1 cellular context compared by ENCODE assay signal in the genomic region with DNA sequence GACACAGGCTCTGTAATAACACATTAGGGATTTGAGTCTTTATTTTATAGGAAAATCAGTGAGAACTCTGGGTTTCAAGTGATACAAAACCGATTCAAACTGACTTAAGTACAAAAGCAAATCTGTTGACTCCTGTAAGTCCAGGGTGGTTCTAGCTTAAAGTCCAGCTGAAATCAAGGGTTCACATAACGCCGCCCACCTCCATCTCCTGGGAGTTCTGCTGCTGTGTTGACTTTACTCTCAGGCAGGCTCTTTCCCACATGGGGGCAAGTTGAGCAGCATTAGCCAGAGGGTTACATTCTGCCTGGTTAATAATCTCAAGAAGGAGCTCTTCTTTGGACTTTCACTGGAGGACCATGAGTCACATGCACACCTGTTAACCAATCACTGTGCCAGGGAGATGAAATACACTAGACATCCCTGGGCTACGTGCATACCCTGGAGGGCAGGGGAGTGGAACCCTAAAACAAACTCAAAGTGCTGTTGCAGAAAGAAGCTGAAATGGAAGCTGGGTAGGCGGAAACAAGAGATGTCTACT.
A peak's percentile ranks its signal among the peaks of the same experiment; 100 is the strongest.
TF ChIP-seq lines count a peak whose summit lies in the region.

No MANE protein-coding gene starts in this region.

TF ChIP-seq in HepG2, 621 proteins besides CTCF, POLR2A, EP300 and RAD21 (continued from another document and continues in another):
- no peak for TF ChIP-seq GLI4 (CRISPR knock-in tag; IDR thresholded peaks at IDR 0.05; ENCODE audit: borderline replicate concordance)
- TF ChIP-seq, protein P1, sequence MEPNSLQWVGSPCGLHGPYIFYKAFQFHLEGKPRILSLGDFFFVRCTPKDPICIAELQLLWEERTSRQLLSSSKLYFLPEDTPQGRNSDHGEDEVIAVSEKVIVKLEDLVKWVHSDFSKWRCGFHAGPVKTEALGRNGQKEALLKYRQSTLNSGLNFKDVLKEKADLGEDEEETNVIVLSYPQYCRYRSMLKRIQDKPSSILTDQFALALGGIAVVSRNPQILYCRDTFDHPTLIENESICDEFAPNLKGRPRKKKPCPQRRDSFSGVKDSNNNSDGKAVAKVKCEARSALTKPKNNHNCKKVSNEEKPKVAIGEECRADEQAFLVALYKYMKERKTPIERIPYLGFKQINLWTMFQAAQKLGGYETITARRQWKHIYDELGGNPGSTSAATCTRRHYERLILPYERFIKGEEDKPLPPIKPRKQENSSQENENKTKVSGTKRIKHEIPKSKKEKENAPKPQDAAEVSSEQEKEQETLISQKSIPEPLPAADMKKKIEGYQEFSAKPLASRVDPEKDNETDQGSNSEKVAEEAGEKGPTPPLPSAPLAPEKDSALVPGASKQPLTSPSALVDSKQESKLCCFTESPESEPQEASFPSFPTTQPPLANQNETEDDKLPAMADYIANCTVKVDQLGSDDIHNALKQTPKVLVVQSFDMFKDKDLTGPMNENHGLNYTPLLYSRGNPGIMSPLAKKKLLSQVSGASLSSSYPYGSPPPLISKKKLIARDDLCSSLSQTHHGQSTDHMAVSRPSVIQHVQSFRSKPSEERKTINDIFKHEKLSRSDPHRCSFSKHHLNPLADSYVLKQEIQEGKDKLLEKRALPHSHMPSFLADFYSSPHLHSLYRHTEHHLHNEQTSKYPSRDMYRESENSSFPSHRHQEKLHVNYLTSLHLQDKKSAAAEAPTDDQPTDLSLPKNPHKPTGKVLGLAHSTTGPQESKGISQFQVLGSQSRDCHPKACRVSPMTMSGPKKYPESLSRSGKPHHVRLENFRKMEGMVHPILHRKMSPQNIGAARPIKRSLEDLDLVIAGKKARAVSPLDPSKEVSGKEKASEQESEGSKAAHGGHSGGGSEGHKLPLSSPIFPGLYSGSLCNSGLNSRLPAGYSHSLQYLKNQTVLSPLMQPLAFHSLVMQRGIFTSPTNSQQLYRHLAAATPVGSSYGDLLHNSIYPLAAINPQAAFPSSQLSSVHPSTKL (CRISPR knock-in tag; IDR thresholded peaks at IDR 0.05) = peak; percentile 70
- no peak for TF ChIP-seq PCBP1 (IDR thresholded peaks at IDR 0.05; ENCODE audit: borderline replicate concordance, low read depth, low read length)
- TF ChIP-seq ISX (CRISPR knock-in tag; conservative IDR thresholded peaks at IDR 0.05) = no peak
- TF ChIP-seq, protein P2, sequence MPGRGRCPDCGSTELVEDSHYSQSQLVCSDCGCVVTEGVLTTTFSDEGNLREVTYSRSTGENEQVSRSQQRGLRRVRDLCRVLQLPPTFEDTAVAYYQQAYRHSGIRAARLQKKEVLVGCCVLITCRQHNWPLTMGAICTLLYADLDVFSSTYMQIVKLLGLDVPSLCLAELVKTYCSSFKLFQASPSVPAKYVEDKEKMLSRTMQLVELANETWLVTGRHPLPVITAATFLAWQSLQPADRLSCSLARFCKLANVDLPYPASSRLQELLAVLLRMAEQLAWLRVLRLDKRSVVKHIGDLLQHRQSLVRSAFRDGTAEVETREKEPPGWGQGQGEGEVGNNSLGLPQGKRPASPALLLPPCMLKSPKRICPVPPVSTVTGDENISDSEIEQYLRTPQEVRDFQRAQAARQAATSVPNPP (CRISPR knock-in tag; IDR thresholded peaks at IDR 0.05) = no peak
- peak; percentile 95 for TF ChIP-seq NFYB (CRISPR knock-in tag; IDR thresholded peaks at IDR 0.05)
- TF ChIP-seq, protein P3, sequence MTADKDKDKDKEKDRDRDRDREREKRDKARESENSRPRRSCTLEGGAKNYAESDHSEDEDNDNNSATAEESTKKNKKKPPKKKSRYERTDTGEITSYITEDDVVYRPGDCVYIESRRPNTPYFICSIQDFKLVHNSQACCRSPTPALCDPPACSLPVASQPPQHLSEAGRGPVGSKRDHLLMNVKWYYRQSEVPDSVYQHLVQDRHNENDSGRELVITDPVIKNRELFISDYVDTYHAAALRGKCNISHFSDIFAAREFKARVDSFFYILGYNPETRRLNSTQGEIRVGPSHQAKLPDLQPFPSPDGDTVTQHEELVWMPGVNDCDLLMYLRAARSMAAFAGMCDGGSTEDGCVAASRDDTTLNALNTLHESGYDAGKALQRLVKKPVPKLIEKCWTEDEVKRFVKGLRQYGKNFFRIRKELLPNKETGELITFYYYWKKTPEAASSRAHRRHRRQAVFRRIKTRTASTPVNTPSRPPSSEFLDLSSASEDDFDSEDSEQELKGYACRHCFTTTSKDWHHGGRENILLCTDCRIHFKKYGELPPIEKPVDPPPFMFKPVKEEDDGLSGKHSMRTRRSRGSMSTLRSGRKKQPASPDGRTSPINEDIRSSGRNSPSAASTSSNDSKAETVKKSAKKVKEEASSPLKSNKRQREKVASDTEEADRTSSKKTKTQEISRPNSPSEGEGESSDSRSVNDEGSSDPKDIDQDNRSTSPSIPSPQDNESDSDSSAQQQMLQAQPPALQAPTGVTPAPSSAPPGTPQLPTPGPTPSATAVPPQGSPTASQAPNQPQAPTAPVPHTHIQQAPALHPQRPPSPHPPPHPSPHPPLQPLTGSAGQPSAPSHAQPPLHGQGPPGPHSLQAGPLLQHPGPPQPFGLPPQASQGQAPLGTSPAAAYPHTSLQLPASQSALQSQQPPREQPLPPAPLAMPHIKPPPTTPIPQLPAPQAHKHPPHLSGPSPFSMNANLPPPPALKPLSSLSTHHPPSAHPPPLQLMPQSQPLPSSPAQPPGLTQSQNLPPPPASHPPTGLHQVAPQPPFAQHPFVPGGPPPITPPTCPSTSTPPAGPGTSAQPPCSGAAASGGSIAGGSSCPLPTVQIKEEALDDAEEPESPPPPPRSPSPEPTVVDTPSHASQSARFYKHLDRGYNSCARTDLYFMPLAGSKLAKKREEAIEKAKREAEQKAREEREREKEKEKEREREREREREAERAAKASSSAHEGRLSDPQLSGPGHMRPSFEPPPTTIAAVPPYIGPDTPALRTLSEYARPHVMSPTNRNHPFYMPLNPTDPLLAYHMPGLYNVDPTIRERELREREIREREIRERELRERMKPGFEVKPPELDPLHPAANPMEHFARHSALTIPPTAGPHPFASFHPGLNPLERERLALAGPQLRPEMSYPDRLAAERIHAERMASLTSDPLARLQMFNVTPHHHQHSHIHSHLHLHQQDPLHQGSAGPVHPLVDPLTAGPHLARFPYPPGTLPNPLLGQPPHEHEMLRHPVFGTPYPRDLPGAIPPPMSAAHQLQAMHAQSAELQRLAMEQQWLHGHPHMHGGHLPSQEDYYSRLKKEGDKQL (CRISPR knock-in tag; IDR thresholded peaks at IDR 0.05; ENCODE audit: low read depth) = 0 out of 2 replicates have a peak, but pooled peaks have one; percentile 35
- no peak for TF ChIP-seq NPAS2 (CRISPR knock-in tag; IDR thresholded peaks at IDR 0.05; ENCODE audit: borderline replicate concordance)
- TF ChIP-seq ZNF703 (CRISPR knock-in tag; IDR thresholded peaks at IDR 0.05; ENCODE audit: borderline replicate concordance) = no peak
- TF ChIP-seq, protein P4, sequence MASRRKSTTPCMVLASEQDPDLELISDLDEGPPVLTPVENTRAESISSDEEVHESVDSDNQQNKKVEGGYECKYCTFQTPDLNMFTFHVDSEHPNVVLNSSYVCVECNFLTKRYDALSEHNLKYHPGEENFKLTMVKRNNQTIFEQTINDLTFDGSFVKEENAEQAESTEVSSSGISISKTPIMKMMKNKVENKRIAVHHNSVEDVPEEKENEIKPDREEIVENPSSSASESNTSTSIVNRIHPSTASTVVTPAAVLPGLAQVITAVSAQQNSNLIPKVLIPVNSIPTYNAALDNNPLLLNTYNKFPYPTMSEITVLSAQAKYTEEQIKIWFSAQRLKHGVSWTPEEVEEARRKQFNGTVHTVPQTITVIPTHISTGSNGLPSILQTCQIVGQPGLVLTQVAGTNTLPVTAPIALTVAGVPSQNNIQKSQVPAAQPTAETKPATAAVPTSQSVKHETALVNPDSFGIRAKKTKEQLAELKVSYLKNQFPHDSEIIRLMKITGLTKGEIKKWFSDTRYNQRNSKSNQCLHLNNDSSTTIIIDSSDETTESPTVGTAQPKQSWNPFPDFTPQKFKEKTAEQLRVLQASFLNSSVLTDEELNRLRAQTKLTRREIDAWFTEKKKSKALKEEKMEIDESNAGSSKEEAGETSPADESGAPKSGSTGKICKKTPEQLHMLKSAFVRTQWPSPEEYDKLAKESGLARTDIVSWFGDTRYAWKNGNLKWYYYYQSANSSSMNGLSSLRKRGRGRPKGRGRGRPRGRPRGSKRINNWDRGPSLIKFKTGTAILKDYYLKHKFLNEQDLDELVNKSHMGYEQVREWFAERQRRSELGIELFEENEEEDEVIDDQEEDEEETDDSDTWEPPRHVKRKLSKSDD (CRISPR knock-in tag; IDR thresholded peaks at IDR 0.05; ENCODE audit: low read depth) = no peak
- no peak for TF ChIP-seq ZFP36 (IDR thresholded peaks at IDR 0.05; ENCODE audit: borderline replicate concordance, low read depth, low read length, partially characterized antibody)
- TF ChIP-seq ZNF781 (CRISPR knock-in tag; IDR thresholded peaks at IDR 0.05; ENCODE audit: borderline replicate concordance, not compliant biosample characterization) = peak; percentile 44
- TF ChIP-seq GFI1 (CRISPR knock-in tag; IDR thresholded peaks at IDR 0.05; ENCODE audit: borderline replicate concordance) = peak; percentile 81; the same call in 1 of the 2 replicates
- TF ChIP-seq, protein P5, sequence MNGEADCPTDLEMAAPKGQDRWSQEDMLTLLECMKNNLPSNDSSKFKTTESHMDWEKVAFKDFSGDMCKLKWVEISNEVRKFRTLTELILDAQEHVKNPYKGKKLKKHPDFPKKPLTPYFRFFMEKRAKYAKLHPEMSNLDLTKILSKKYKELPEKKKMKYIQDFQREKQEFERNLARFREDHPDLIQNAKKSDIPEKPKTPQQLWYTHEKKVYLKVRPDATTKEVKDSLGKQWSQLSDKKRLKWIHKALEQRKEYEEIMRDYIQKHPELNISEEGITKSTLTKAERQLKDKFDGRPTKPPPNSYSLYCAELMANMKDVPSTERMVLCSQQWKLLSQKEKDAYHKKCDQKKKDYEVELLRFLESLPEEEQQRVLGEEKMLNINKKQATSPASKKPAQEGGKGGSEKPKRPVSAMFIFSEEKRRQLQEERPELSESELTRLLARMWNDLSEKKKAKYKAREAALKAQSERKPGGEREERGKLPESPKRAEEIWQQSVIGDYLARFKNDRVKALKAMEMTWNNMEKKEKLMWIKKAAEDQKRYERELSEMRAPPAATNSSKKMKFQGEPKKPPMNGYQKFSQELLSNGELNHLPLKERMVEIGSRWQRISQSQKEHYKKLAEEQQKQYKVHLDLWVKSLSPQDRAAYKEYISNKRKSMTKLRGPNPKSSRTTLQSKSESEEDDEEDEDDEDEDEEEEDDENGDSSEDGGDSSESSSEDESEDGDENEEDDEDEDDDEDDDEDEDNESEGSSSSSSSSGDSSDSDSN (CRISPR knock-in tag; IDR thresholded peaks at IDR 0.05) = no peak
- TF ChIP-seq, protein P6, sequence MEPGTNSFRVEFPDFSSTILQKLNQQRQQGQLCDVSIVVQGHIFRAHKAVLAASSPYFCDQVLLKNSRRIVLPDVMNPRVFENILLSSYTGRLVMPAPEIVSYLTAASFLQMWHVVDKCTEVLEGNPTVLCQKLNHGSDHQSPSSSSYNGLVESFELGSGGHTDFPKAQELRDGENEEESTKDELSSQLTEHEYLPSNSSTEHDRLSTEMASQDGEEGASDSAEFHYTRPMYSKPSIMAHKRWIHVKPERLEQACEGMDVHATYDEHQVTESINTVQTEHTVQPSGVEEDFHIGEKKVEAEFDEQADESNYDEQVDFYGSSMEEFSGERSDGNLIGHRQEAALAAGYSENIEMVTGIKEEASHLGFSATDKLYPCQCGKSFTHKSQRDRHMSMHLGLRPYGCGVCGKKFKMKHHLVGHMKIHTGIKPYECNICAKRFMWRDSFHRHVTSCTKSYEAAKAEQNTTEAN (CRISPR knock-in tag; conservative IDR thresholded peaks at IDR 0.05) = 0 out of 2 replicates have a peak, but pooled peaks have one; percentile 55
- TF ChIP-seq POLR2G (IDR thresholded peaks at IDR 0.05; ENCODE audit: low read depth, low read length) = 0 out of 2 replicates have a peak, but pooled peaks have one; percentile 50
- peak; percentile 34; the same call in 1 of the 2 replicates for TF ChIP-seq ZNF644 (CRISPR knock-in tag; IDR thresholded peaks at IDR 0.05; ENCODE audit: low read depth)
- TF ChIP-seq IRF2 (CRISPR knock-in tag; IDR thresholded peaks at IDR 0.05) = peak; percentile 31; the same call in 1 of the 2 replicates
- TF ChIP-seq, protein P7, sequence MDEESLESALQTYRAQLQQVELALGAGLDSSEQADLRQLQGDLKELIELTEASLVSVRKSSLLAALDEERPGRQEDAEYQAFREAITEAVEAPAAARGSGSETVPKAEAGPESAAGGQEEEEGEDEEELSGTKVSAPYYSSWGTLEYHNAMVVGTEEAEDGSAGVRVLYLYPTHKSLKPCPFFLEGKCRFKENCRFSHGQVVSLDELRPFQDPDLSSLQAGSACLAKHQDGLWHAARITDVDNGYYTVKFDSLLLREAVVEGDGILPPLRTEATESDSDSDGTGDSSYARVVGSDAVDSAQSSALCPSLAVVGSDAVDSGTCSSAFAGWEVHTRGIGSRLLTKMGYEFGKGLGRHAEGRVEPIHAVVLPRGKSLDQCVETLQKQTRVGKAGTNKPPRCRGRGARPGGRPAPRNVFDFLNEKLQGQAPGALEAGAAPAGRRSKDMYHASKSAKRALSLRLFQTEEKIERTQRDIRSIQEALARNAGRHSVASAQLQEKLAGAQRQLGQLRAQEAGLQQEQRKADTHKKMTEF (CRISPR knock-in tag; IDR thresholded peaks at IDR 0.05) = peak; percentile 69; the same call in 1 of the 2 replicates
- TF ChIP-seq, protein P8, sequence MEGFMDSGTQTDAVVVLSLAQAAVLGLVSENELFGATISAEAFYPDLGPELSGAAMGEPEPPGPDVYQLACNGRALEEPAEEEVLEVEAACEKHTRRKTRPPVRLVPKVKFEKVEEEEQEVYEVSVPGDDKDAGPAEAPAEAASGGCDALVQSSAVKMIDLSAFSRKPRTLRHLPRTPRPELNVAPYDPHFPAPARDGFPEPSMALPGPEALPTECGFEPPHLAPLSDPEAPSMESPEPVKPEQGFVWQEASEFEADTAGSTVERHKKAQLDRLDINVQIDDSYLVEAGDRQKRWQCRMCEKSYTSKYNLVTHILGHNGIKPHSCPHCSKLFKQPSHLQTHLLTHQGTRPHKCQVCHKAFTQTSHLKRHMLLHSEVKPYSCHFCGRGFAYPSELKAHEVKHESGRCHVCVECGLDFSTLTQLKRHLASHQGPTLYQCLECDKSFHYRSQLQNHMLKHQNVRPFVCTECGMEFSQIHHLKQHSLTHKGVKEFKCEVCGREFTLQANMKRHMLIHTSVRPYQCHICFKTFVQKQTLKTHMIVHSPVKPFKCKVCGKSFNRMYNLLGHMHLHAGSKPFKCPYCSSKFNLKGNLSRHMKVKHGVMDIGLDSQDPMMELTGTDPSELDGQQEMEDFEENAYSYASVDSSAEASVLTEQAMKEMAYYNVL (CRISPR knock-in tag; IDR thresholded peaks at IDR 0.05; ENCODE audit: borderline replicate concordance) = no peak
- TF ChIP-seq DPF2 (CRISPR knock-in tag; IDR thresholded peaks at IDR 0.05; ENCODE audit: borderline replicate concordance, low read depth) = peak; percentile 44; the same call in 1 of the 2 replicates
- peak; percentile 46; the same call in 1 of the 3 replicates for TF ChIP-seq MXI1 (IDR thresholded peaks at IDR 0.05; ENCODE audit: borderline replicate concordance, low read depth, low read length)
- no peak for TF ChIP-seq NCOA5 (CRISPR knock-in tag; IDR thresholded peaks at IDR 0.05)
- TF ChIP-seq SMARCC2 (IDR thresholded peaks at IDR 0.05) = no peak
- no peak for TF ChIP-seq HMGA1 (CRISPR knock-in tag; conservative IDR thresholded peaks at IDR 0.05)
- TF ChIP-seq ZC3H13 (CRISPR knock-in tag; IDR thresholded peaks at IDR 0.05) = no peak
- no peak for TF ChIP-seq ZFP1 (CRISPR knock-in tag; IDR thresholded peaks at IDR 0.05)
- TF ChIP-seq, protein P9, sequence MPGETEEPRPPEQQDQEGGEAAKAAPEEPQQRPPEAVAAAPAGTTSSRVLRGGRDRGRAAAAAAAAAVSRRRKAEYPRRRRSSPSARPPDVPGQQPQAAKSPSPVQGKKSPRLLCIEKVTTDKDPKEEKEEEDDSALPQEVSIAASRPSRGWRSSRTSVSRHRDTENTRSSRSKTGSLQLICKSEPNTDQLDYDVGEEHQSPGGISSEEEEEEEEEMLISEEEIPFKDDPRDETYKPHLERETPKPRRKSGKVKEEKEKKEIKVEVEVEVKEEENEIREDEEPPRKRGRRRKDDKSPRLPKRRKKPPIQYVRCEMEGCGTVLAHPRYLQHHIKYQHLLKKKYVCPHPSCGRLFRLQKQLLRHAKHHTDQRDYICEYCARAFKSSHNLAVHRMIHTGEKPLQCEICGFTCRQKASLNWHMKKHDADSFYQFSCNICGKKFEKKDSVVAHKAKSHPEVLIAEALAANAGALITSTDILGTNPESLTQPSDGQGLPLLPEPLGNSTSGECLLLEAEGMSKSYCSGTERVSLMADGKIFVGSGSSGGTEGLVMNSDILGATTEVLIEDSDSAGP (CRISPR knock-in tag; IDR thresholded peaks at IDR 0.05; ENCODE audit: borderline replicate concordance) = no peak
